Comparison of ENCODE assay signal across 22 cellular contexts in the genomic region with DNA sequence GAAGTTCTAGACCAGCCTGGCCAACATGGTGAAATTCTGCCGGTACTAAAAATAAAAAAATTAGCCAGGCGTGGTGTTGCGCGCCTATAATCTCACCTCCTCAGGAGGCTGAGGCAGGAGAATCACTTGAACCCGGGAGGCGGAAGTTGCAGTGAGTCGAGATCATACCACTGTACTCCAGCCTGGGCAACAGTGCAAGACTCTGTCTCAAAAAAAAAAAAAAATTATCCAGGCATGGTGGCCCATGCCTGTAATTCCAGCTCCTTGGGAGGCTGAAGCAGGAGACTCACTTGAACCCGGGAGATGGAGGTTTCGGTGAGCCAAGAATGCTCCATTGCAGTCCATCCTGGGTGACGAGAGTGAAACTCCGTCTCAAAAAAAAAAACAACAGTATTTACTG. TPM values are rescaled to one million over a fixed set of nuclear protein-coding genes. Genes with fewer than 3 reads are reported as not detected.
DNase-seq lines count a peak whose midpoint lies in the region; ATAC-seq, FAIRE-seq and TF ChIP-seq lines count a peak whose summit lies in the region.
"Had no signal": no experiment of that assay in that cellular context is flagged by ENCODE, and none has a peak within 500 bp of the region (broad histone marks: within the 10 kb centered on the region; RNA-seq: fewer than 3 reads in every experiment).

No MANE protein-coding gene starts in this region.

- BruUV-seq in K562 (replicated peaks; lab: Mats Ljungman, UMichigan) = no TSS peak

- H3K9me1 ChIP-seq in K562 (ENCODE audit: control insufficient read depth, insufficient read depth, low read length) = peaks cover under 1% of the 10 kb centered on the region

- H2AFZ ChIP-seq in ACC112 (ENCODE audit: low read length, unreplicated experiment) (no peak overlapping the region), K562 (ENCODE audit: low read depth, low read length) (no peak overlapping the region)

- intact Hi-C loops in K562 (cut with micrococcal nuclease) = no loop called here

- H3K4me1 ChIP-seq in ACC112 (ENCODE audit: control insufficient read depth, insufficient read depth, low read length, unreplicated experiment) (no peaks in the 10 kb centered on the region), K562 (replicated peaks in 1 of 2; ENCODE audit: control insufficient read depth in 2 of 2, insufficient read depth in 2 of 2, low read length in 2 of 2) (no peaks in the 10 kb centered on the region)
- H3K4me1 ChIP-seq: BE2C had no signal

- CTCF ChIA-PET in RWPE1 (lab: Yijun Ruan, JAX) (interaction anchor here (0.6 to 0.7 kb wide), 2 partner anchors 56 to 236 kb away, joined by 4 to 5 read pairs; no protein-coding TSS in a partner anchor), K562 (lab: Yijun Ruan, JAX; ENCODE audit: low intra/inter-chr PET ratio) (no interaction called here)

- no peaks in the 10 kb centered on the region for H3K27me3 ChIP-seq in ACC112 (ENCODE audit: insufficient read depth, low read length)
- no peaks in the 10 kb centered on the region for H3K27me3 ChIP-seq in K562 (ENCODE audit: control insufficient read depth in 2 of 2, insufficient read depth in 2 of 2, low read length in 2 of 2)
- H3K27me3 ChIP-seq: BE2C, BLaER1 had no signal

- no peak overlapping the region for H3K9ac ChIP-seq in K562 (ENCODE audit: insufficient read depth in 1 of 2, low read depth in 2 of 2, low read length in 2 of 2)
- H3K9ac ChIP-seq: BLaER1 had no signal

- no peak for TF ChIP-seq RAD21 in K562 (CRISPR knock-in tag; conservative IDR thresholded peaks at IDR 0.05 in 1 of 2, IDR thresholded peaks at IDR 0.05 in 1 of 2)

- H3K79me2 ChIP-seq in ACC112 (ENCODE audit: control insufficient read depth, insufficient read depth, low read length, unreplicated experiment) (peaks cover 1% of the 10 kb centered on the region), K562 (ENCODE audit: control insufficient read depth, insufficient read depth, low read length) (peaks cover under 1% of the 10 kb centered on the region; the same call in 1 of the 3 replicates)

- no peak for TF ChIP-seq EP300 in K562 (IDR thresholded peaks at IDR 0.05; ENCODE audit: low read length)

- H4K20me1 ChIP-seq in K562 (replicated peaks; ENCODE audit: control insufficient read depth, insufficient read depth, low read length) = peaks cover 7% of the 10 kb centered on the region; the same call in 1 of the 2 replicates

- H3K27ac ChIP-seq in ACC112 (ENCODE audit: low read depth, low read length) (0 out of 2 replicates have a peak overlapping the region, but pooled peaks have one; percentile 35), RWPE1 (peak overlapping the region; percentile 90), K562 (ENCODE audit: extremely low read depth, low read depth, low read length) (no peak overlapping the region)
- H3K27ac ChIP-seq: 22Rv1, BLaER1 had no signal

- H3K4me3 ChIP-seq in ACC112 (ENCODE audit: low read depth, low read length) = no peak overlapping the region
- no peak overlapping the region for H3K4me3 ChIP-seq in K562
- H3K4me3 ChIP-seq: A549, BLaER1 had no signal

- no peaks in the 10 kb centered on the region for H3K9me3 ChIP-seq in K562 (replicated peaks; ENCODE audit: control insufficient read depth, insufficient read depth, low read depth, low read length)
- H3K9me3 ChIP-seq: A549, BE2C, BLaER1 had no signal

- ATAC-seq in K562 = no peak
- ATAC-seq: A549 had no signal

- no peak for TF ChIP-seq POLR2A in K562 (conservative IDR thresholded peaks at IDR 0.05)

- FAIRE-seq in K562 (lab: Jason Lieb, UNC) (no peak), HTR-8/SVneo (lab: Jason Lieb, UNC) (no peak)
- FAIRE-seq: A549, G401.6, GM12891, GM19239 had no signal

- 93% methylated on average over 11 of the region's 11 CpGs for WGBS in K562 (ENCODE audit: insufficient coverage, low coverage, missing lambda C conversion rate)

- POLR2A ChIA-PET in RWPE1 (lab: Yijun Ruan, JAX; ENCODE audit: low non-redundant PET) (interaction anchor here (0.7 to 1.2 kb wide), 3 partner anchors 8 to 55 kb away, joined by 4 to 9 read pairs (median 7); no protein-coding TSS in a partner anchor), K562 (lab: Yijun Ruan, JAX) (interaction anchor here (6.4 kb wide), 1 partner anchor 7 kb away, joined by 119 read pairs; no protein-coding TSS in a partner anchor)

- DNase-seq in RWPE1 (ENCODE audit: low spot score) (no peak), K562 (ENCODE audit: extremely low read depth in 1 of 4, low spot score in 3 of 4) (no peak), HTR-8/SVneo (ENCODE audit: insufficient read length, low spot score) (no peak), T-helper 9 cell (no peak), DMS 273 (lab: John Stamatoyannopoulos, UW; ENCODE audit: unreplicated experiment) (no peak)
- DNase-seq: ACHN; BE2C; C1 segment of cervical spinal cord; CD4-positive, alpha-beta memory T cell; CD4-positive, CD25-positive, alpha-beta regulatory T cell; CD8-positive, alpha-beta memory T cell; COR-L47; DMS79 treated with DMSO at 0.1 percent for 48 hours; GF-D8 had no signal

- in situ Hi-C loops in K562 (cut with MboI) = no loop called here

- H3K4me2 ChIP-seq in K562 (ENCODE audit: insufficient read depth, low read length) = no peak overlapping the region
- H3K4me2 ChIP-seq: A549, BLaER1 had no signal

- H3K36me3 ChIP-seq in ACC112 (ENCODE audit: insufficient read depth, low read length) (peaks cover 34% of the 10 kb centered on the region), K562 (ENCODE audit: control insufficient read depth, insufficient read depth, low read length) (peaks cover 60% of the 10 kb centered on the region)

- TF ChIP-seq CTCF in RWPE1 (conservative IDR thresholded peaks at IDR 0.05; ENCODE audit: low read depth) (no peak), K562 (IDR thresholded peaks at IDR 0.05 in 2 of 3, conservative IDR thresholded peaks at IDR 0.05 in 1 of 3; ENCODE audit: insufficient read depth in 2 of 3, low read depth in 1 of 3, low read length in 3 of 3) (no peak)

TF ChIP-seq in K562, 482 proteins besides CTCF, POLR2A, EP300 and RAD21:
- TF ChIP-seq ZNF121 (CRISPR knock-in tag; conservative IDR thresholded peaks at IDR 0.05) (peak; percentile 60), ZBTB1 (CRISPR knock-in tag; IDR thresholded peaks at IDR 0.05; ENCODE audit: borderline replicate concordance, low read depth) (no peak)

RNA-seq across cellular contexts. Expression of a gene that starts 18.5 kb away (rescaled TPM):
- total RNA-seq in K562 (2011; cell fraction: chromatin; rRNA removed; ENCODE audit: low replicate concordance) = not detected in 2 replicates
- total RNA-seq in K562 (2011; cell fraction: nucleolus; rRNA removed) = not detected in 2 replicates
- total RNA-seq in K562 (2011; cell fraction: nucleoplasm; rRNA removed) = not detected in 2 replicates
- total RNA-seq in K562 (2014; rRNA removed) = 0.14 TPM in 1 of 2 replicates, not detected in the other
- total RNA-seq in K562 (2014; rRNA removed; fragmentation: Illumina TruSeq; extraction: Trizol) = not detected in 2 replicates
- 0.07 and 0.15 TPM in 2 replicates for total RNA-seq in K562 (2015; rRNA removed; fragmentation: Illumina TruSeq; extraction: Trizol)
- total RNA-seq in K562 (2021) = not detected in 2 replicates
- 0.12 TPM in 1 of 2 replicates, not detected in the other for polyA plus RNA-seq in K562 (2011; rRNA removed)
- 0.15 and 0.24 TPM in 2 replicates for polyA plus RNA-seq in K562 (2011; cell fraction: cytosol; rRNA removed)
- polyA plus RNA-seq in K562 (2011; cell fraction: nucleus; rRNA removed) = 0.20 TPM in 1 of 2 replicates, not detected in the other
- polyA plus RNA-seq in K562 (2012) = 0.14 and 0.18 TPM in 2 replicates
- polyA plus RNA-seq in K562 (2014; fragmentation: Illumina TruSeq; extraction: Trizol) = not detected in 2 replicates
- polyA plus RNA-seq in K562 (2014; fragmentation: Nextera tagmentation; extraction: Ambion mirVana) = not detected
- polyA plus RNA-seq in K562 (2014; rRNA removed) = 0.05 and 0.12 TPM in 2 replicates
- not detected in 2 replicates for polyA minus RNA-seq in K562 (2011; rRNA and poly(A)+ RNA removed)
- not detected in 2 replicates for polyA minus RNA-seq in K562 (2011; cell fraction: cytosol; rRNA and poly(A)+ RNA removed)
- polyA minus RNA-seq in K562 (2011; cell fraction: nucleus; rRNA and poly(A)+ RNA removed) = not detected in 2 replicates
- total RNA-seq: A172; CD4-positive, CD25-positive, alpha-beta regulatory T cell had no signal
- polyA plus RNA-seq: CD4-positive, alpha-beta memory T cell; CD4-positive, CD25-positive, alpha-beta regulatory T cell; CD8-positive, alpha-beta memory T cell had no signal

RNA-seq across cellular contexts. Expression of a gene that starts 20.7 kb away (rescaled TPM):
- total RNA-seq in K562 (2011; cell fraction: chromatin; rRNA removed; ENCODE audit: low replicate concordance) = 106 and 133 TPM in 2 replicates
- 72.0 and 74.4 TPM in 2 replicates for total RNA-seq in K562 (2011; cell fraction: nucleolus; rRNA removed)
- 84.0 and 108 TPM in 2 replicates for total RNA-seq in K562 (2011; cell fraction: nucleoplasm; rRNA removed)
- total RNA-seq in K562 (2014; rRNA removed) (34.9 and 35.1 TPM in 2 replicates), K562 (2014; rRNA removed; fragmentation: Illumina TruSeq; extraction: Trizol) (46.3 and 56.8 TPM in 2 replicates), K562 (2015; rRNA removed; fragmentation: Illumina TruSeq; extraction: Trizol) (30.4 and 36.0 TPM in 2 replicates), K562 (2021) (47.9 and 48.8 TPM in 2 replicates)
- polyA plus RNA-seq in K562 (2011; rRNA removed) (55.3 and 66.7 TPM in 2 replicates), K562 (2014; fragmentation: Illumina TruSeq; extraction: Trizol) (43.9 and 46.0 TPM in 2 replicates), K562 (2014; fragmentation: Nextera tagmentation; extraction: Ambion mirVana) (100 to 1,000 TPM in 1 of 2 experiments, 10 to 100 TPM in 1; 99.0 to 110 TPM), K562 (2014; rRNA removed) (38.0 and 41.8 TPM in 2 replicates)
- polyA plus RNA-seq in K562 (2011; cell fraction: cytosol; rRNA removed) = 40.1 and 42.6 TPM in 2 replicates
- 59.0 and 59.1 TPM in 2 replicates for polyA plus RNA-seq in K562 (2011; cell fraction: nucleus; rRNA removed)
- polyA plus RNA-seq in K562 (2012) = 54.5 and 69.7 TPM in 2 replicates
- polyA minus RNA-seq in K562 (2011; rRNA and poly(A)+ RNA removed) = 33.9 and 37.3 TPM in 2 replicates
- polyA minus RNA-seq in K562 (2011; cell fraction: cytosol; rRNA and poly(A)+ RNA removed) = 9.9 and 14.7 TPM in 2 replicates
- 14.0 and 30.0 TPM in 2 replicates for polyA minus RNA-seq in K562 (2011; cell fraction: nucleus; rRNA and poly(A)+ RNA removed)
